Comparison of ENCODE assay signal across 15 cellular contexts in genomic region chr13:110365876-110366275, GRCh38. TPM values are rescaled to one million over a fixed set of nuclear protein-coding genes. Genes with fewer than 3 reads are reported as not detected.
"Had no signal": no experiment of that assay in that cellular context is flagged by ENCODE, and none has a peak within 500 bp of the region (broad histone marks: within the 10 kb centered on the region; RNA-seq: fewer than 3 reads in every experiment).

No MANE protein-coding gene starts in this region.

- H3K36me3 ChIP-seq: gastrocnemius medialis, ovary, right lobe of liver had no signal

- DNase-seq: activated CD4-positive, alpha-beta T cell treated with anti-CD3 and anti-CD28 coated beads for 4 hours; activated CD8-positive, alpha-beta T cell treated with anti-CD3 and anti-CD28 coated beads for 36 hours; activated naive CD4-positive, alpha-beta T cell treated with anti-CD3 and anti-CD28 coated beads, Interleukin-2, amount 50 U/mL, for 16 hours; activated T-cell treated with anti-CD3 and anti-CD28 coated beads, Interleukin-2, amount 50 U/mL, for 1 hour; endodermal cell; gastrocnemius medialis; heart left ventricle; left ventricle myocardium superior; mucosa of descending colon; naive thymus-derived CD4-positive, alpha-beta T cell; ovary; right lobe of liver; stimulated activated naive B cell treated with anti-CD40 and anti-IgM and Interleukin-4, amounts not matched to agents 10 μg/mL and 1 μg/mL and 100 μg/mL, for 72 hours had no signal

- H3K9me3 ChIP-seq: gastrocnemius medialis, heart left ventricle, mucosa of descending colon, ovary, right lobe of liver, SJSA1 had no signal

- H3K27ac ChIP-seq: gastrocnemius medialis, ovary, right lobe of liver, SJSA1 had no signal

- H3K4me3 ChIP-seq: gastrocnemius medialis, heart left ventricle, mucosa of descending colon, ovary, right lobe of liver, SJSA1 had no signal

- H3K27me3 ChIP-seq: gastrocnemius medialis, heart left ventricle, ovary, right lobe of liver, SJSA1 had no signal

- H3K4me1 ChIP-seq: right lobe of liver had no signal

RNA-seq across cellular contexts. Expression of gene COL4A2, which starts 58.8 kb away (rescaled TPM):
- total RNA-seq: activated CD8-positive, alpha-beta T cell treated with anti-CD3 and anti-CD28 coated beads for 36 hours; activated T-helper 2 cell treated with anti-CD3 and anti-CD28 coated beads, Interferon-gamma antibody, Interleukin-2, Interleukin-4, amounts not matched to agents 10 μg/mL and 5 μg/mL and 100 μg/mL, durations not matched to agents 14 hours and 24 hours and 36 hours had no signal

RNA-seq across cellular contexts. Expression of gene COL4A1, which starts 58.9 kb away (rescaled TPM):
- total RNA-seq: activated CD8-positive, alpha-beta T cell treated with anti-CD3 and anti-CD28 coated beads for 36 hours; activated T-helper 2 cell treated with anti-CD3 and anti-CD28 coated beads, Interferon-gamma antibody, Interleukin-2, Interleukin-4, amounts not matched to agents 10 μg/mL and 5 μg/mL and 100 μg/mL, durations not matched to agents 14 hours and 24 hours and 36 hours had no signal
